Comparison of ENCODE assay signal across 25 cellular contexts in genomic region chr1:161351482-161351881, GRCh38. TPM values are rescaled to one million over a fixed set of nuclear protein-coding genes. Genes with fewer than 3 reads are reported as not detected.
DNase-seq lines count a peak whose midpoint lies in the region; ATAC-seq and TF ChIP-seq lines count a peak whose summit lies in the region.
"Had no signal": no experiment of that assay in that cellular context is flagged by ENCODE, and none has a peak within 500 bp of the region (broad histone marks: within the 10 kb centered on the region; RNA-seq: fewer than 3 reads in every experiment).

No MANE protein-coding gene starts in this region.

- no peak overlapping the region for H3K4me3 ChIP-seq in fibroblast of mammary gland (ENCODE audit: control insufficient read depth, low read depth, low read length)
- H3K4me3 ChIP-seq: cardiac muscle cell, dorsolateral prefrontal cortex, gastroesophageal sphincter, HAP-1, MG63, psoas muscle, suprapubic skin had no signal

- H3K27ac Mint-ChIP-seq in activated T-cell treated with anti-CD3 and anti-CD28 coated beads, Interleukin-2, amount 50 U/mL, for 72 hours: peak overlapping the region; percentile 24
- H3K27ac Mint-ChIP-seq in stimulated activated effector memory CD8-positive, alpha-beta T cell treated with anti-CD3 and anti-CD28 coated beads, Interleukin-12 subunit alpha, Interleukin-12 subunit beta, amount 100 ng/mL, for 72 hours: peak overlapping the region; percentile 86
- H3K27ac Mint-ChIP-seq: CD4-positive, alpha-beta memory T cell; mesothelial cell of epicardium had no signal

- no peaks in the 10 kb centered on the region for H3K27me3 Mint-ChIP-seq in activated T-cell treated with anti-CD3 and anti-CD28 coated beads, Interleukin-2, amount 50 U/mL, for 72 hours (ENCODE audit: low read depth)
- no peaks in the 10 kb centered on the region for H3K27me3 Mint-ChIP-seq in activated T-cell treated with anti-CD3 and anti-CD28 coated beads, Interleukin-2, amount 50 U/mL, for 4 hours (ENCODE audit: low read depth)
- H3K27me3 Mint-ChIP-seq: CD4-positive, alpha-beta memory T cell had no signal

- no peak overlapping the region for H3K4me3 Mint-ChIP-seq in activated T-cell treated with anti-CD3 and anti-CD28 coated beads, Interleukin-2, amount 50 U/mL, for 72 hours
- no peak overlapping the region for H3K4me3 Mint-ChIP-seq in activated T-cell treated with anti-CD3 and anti-CD28 coated beads, Interleukin-2, amount 50 U/mL, for 4 hours
- H3K4me3 Mint-ChIP-seq in stimulated activated effector memory CD8-positive, alpha-beta T cell treated with anti-CD3 and anti-CD28 coated beads, Interleukin-12 subunit alpha, Interleukin-12 subunit beta, amount 100 ng/mL, for 72 hours: no peak overlapping the region
- H3K4me3 Mint-ChIP-seq: CD4-positive, alpha-beta memory T cell; mesothelial cell of epicardium; neural crest cell had no signal

- no peaks in the 10 kb centered on the region for H3K9me3 Mint-ChIP-seq in activated T-cell treated with anti-CD3 and anti-CD28 coated beads, Interleukin-2, amount 50 U/mL, for 72 hours
- H3K9me3 Mint-ChIP-seq in activated T-cell treated with anti-CD3 and anti-CD28 coated beads, Interleukin-2, amount 50 U/mL, for 4 hours: no peaks in the 10 kb centered on the region
- no peaks in the 10 kb centered on the region for H3K9me3 Mint-ChIP-seq in stimulated activated effector memory CD8-positive, alpha-beta T cell treated with anti-CD3 and anti-CD28 coated beads, Interleukin-12 subunit alpha, Interleukin-12 subunit beta, amount 100 ng/mL, for 72 hours
- H3K9me3 Mint-ChIP-seq: CD4-positive, alpha-beta memory T cell; mesothelial cell of epicardium; neural crest cell had no signal

- H3K4me1 Mint-ChIP-seq in activated T-cell treated with anti-CD3 and anti-CD28 coated beads, Interleukin-2, amount 50 U/mL, for 72 hours (ENCODE audit: low read depth): no peaks in the 10 kb centered on the region
- no peaks in the 10 kb centered on the region for H3K4me1 Mint-ChIP-seq in activated T-cell treated with anti-CD3 and anti-CD28 coated beads, Interleukin-2, amount 50 U/mL, for 4 hours (ENCODE audit: low read depth)
- H3K4me1 Mint-ChIP-seq in stimulated activated effector memory CD8-positive, alpha-beta T cell treated with anti-CD3 and anti-CD28 coated beads, Interleukin-12 subunit alpha, Interleukin-12 subunit beta, amount 100 ng/mL, for 72 hours: peaks cover 15% of the 10 kb centered on the region
- H3K4me1 Mint-ChIP-seq: mesothelial cell of epicardium, neural crest cell had no signal

- peak in 1 of 2 donors; percentile 13 for DNase-seq in activated T-cell treated with anti-CD3 and anti-CD28 coated beads, Interleukin-2, amount 50 U/mL, for 72 hours
- DNase-seq in activated T-cell treated with anti-CD3 and anti-CD28 coated beads, Interleukin-2, amount 50 U/mL, for 4 hours: no peak
- DNase-seq in OCI-M1 (lab: John Stamatoyannopoulos, UW): peak; percentile 71
- peak; percentile 8 for DNase-seq in fibroblast of mammary gland (ENCODE audit: low read depth)
- DNase-seq in stimulated activated effector memory CD8-positive, alpha-beta T cell treated with anti-CD3 and anti-CD28 coated beads, Interleukin-12 subunit alpha, Interleukin-12 subunit beta, amount 100 ng/mL, for 72 hours (ENCODE audit: low spot score in 2 of 2): no peak
- DNase-seq in COR-L47 (lab: John Stamatoyannopoulos, UW): no peak
- no peak for DNase-seq in ureter (ENCODE audit: low spot score)
- DNase-seq: activated CD8-positive, alpha-beta memory T cell treated with anti-CD3 and anti-CD28 coated beads for 24 hours; activated effector memory CD4-positive, alpha-beta T cell treated with Interleukin-2 at 50 U/mL for 16 hours; CD4-positive, alpha-beta memory T cell; dorsolateral prefrontal cortex; left colon; MG63; NCI-H1930; NCI-H345; psoas muscle had no signal

- no peak for TF ChIP-seq CTCF in fibroblast of mammary gland (conservative IDR thresholded peaks at IDR 0.05; ENCODE audit: control insufficient read depth, insufficient read depth, low read depth, low read length)

- peak in 1 of 2 donors; percentile 96 for ATAC-seq in activated T-cell treated with anti-CD3 and anti-CD28 coated beads, Interleukin-2, amount 50 U/mL, for 72 hours (replicated peaks in 1 of 2)
- ATAC-seq in activated T-cell treated with anti-CD3 and anti-CD28 coated beads, Interleukin-2, amount 50 U/mL, for 4 hours: no peak
- peak; percentile 98 for ATAC-seq in stimulated activated effector memory CD8-positive, alpha-beta T cell treated with anti-CD3 and anti-CD28 coated beads, Interleukin-12 subunit alpha, Interleukin-12 subunit beta, amount 100 ng/mL, for 72 hours
- no peak for ATAC-seq in GM21390 (IDR thresholded peaks at IDR 0.05; ENCODE audit: unreplicated experiment)
- ATAC-seq: gastroesophageal sphincter, left colon, psoas muscle had no signal

- peaks cover 4 to 9% of the 10 kb centered on the region in 2 donors for H3K36me3 Mint-ChIP-seq in activated T-cell treated with anti-CD3 and anti-CD28 coated beads, Interleukin-2, amount 50 U/mL, for 72 hours (ENCODE audit: insufficient read depth in 2 of 2)
- H3K36me3 Mint-ChIP-seq in activated T-cell treated with anti-CD3 and anti-CD28 coated beads, Interleukin-2, amount 50 U/mL, for 4 hours (ENCODE audit: insufficient read depth): peaks cover 11% of the 10 kb centered on the region
- peaks cover 58% of the 10 kb centered on the region for H3K36me3 Mint-ChIP-seq in stimulated activated effector memory CD8-positive, alpha-beta T cell treated with anti-CD3 and anti-CD28 coated beads, Interleukin-12 subunit alpha, Interleukin-12 subunit beta, amount 100 ng/mL, for 72 hours

RNA-seq across cellular contexts. Expression of gene CFAP126, which starts 16.2 kb away (rescaled TPM):
- total RNA-seq in activated T-cell treated with anti-CD3 and anti-CD28 coated beads, Interleukin-2, amount 50 U/mL, for 72 hours: under 1 TPM in 1 of 2 donors, not detected in 1; 0.76 TPM
- not detected for total RNA-seq in activated T-cell treated with anti-CD3 and anti-CD28 coated beads, Interleukin-2, amount 50 U/mL, for 4 hours
- total RNA-seq in ureter: not detected
- total RNA-seq: cardiac muscle cell; CD4-positive, alpha-beta memory T cell; epithelial cell of proximal tubule; gastroesophageal sphincter; left colon; mesothelial cell of epicardium; neural crest cell; psoas muscle; suprapubic skin; T-helper 1 cell treated with Interleukin-12 subunit alpha and Interleukin-12 subunit beta and Interleukin-4 antibody, amounts not matched to agents 30 ng/mL and 1 ng/mL, for 36 hours had no signal

RNA-seq across cellular contexts. Expression of gene SDHC, which starts 37.3 kb away (rescaled TPM):
- total RNA-seq in activated T-cell treated with anti-CD3 and anti-CD28 coated beads, Interleukin-2, amount 50 U/mL, for 72 hours: 100 to 1,000 TPM; 140 to 141 TPM
- total RNA-seq in activated T-cell treated with anti-CD3 and anti-CD28 coated beads, Interleukin-2, amount 50 U/mL, for 4 hours: 100 to 1,000 TPM; 179 to 202 (median 186) TPM
- total RNA-seq in ureter: 169 TPM

RNA-seq across cellular contexts. Expression of gene MPZ, which starts 41.7 kb away (rescaled TPM):
- 1 to 10 TPM; 5.5 to 8.5 TPM for total RNA-seq in activated T-cell treated with anti-CD3 and anti-CD28 coated beads, Interleukin-2, amount 50 U/mL, for 72 hours
- total RNA-seq in activated T-cell treated with anti-CD3 and anti-CD28 coated beads, Interleukin-2, amount 50 U/mL, for 4 hours: 1 to 10 TPM in 2 of 3 donors, under 1 TPM in 1; 0.83 to 2.0 (median 1.1) TPM
- total RNA-seq in ureter: 3.1 TPM

Comparison
In these comparisons a context has a peak if more than half of its experiments do, and no peak if none do; other contexts are left out.
1. DNase-seq: peak in OCI-M1 (single experiment) and fibroblast of mammary gland (single experiment); none in activated T-cell treated with anti-CD3 and anti-CD28 coated beads, Interleukin-2, amount 50 U/mL, for 4 hours (single experiment), stimulated activated effector memory CD8-positive, alpha-beta T cell treated with anti-CD3 and anti-CD28 coated beads, Interleukin-12 subunit alpha, Interleukin-12 subunit beta, amount 100 ng/mL, for 72 hours (0 of 2), COR-L47 (single experiment) and ureter (single experiment).